In genomic region chr18:46366211-46366610, GRCh38 we compare ENCODE assay signal across 23 cellular contexts.
"Had no signal": no experiment of that assay in that cellular context is flagged by ENCODE, and none has a peak within 500 bp of the region (broad histone marks: within the 10 kb centered on the region; RNA-seq: fewer than 3 reads in every experiment).

No MANE protein-coding gene starts in this region.

- H3K9me3 ChIP-seq: neutrophil, pancreas, psoas muscle, stomach, thoracic aorta, tibial artery, transverse colon, upper lobe of right lung, uterus had no signal

- H3K27ac ChIP-seq: neutrophil, pancreas, psoas muscle, stomach, thoracic aorta, tibial artery, transverse colon, upper lobe of right lung, uterus had no signal

- DNase-seq: naive thymus-derived CD4-positive, alpha-beta T cell; natural killer cell; nephron progenitor cell; nucleus accumbens; pancreas; psoas muscle; small intestine; stimulated activated CD4-positive, alpha-beta T cell treated with anti-CD3 and anti-CD28 coated beads, Interleukin-15, amount 100 ng/mL, for 24 hours; stimulated activated CD4-positive, alpha-beta T cell treated with anti-CD3 and anti-CD28 coated beads, Interleukin-2, amount 100 ng/mL, for 24 hours; stimulated activated CD4-positive, alpha-beta T cell treated with anti-CD3 and anti-CD28 coated beads, Interleukin-2, amount 100 ng/mL, for 48 hours; stimulated activated CD4-positive, alpha-beta T cell treated with anti-CD3 and anti-CD28 coated beads, Interleukin-4, amount 100 ng/mL, for 24 hours; stimulated activated naive B cell treated with anti-CD40 and anti-IgM and Interleukin-4, amounts not matched to agents 10 μg/mL and 1 μg/mL and 100 μg/mL, for 72 hours; stimulated activated naive CD4-positive, alpha-beta T cell treated with Interleukin-2 at 50 U/mL for 16 hours; stomach; tibial artery; transverse colon; upper lobe of right lung; uterus had no signal

- H3K4me3 ChIP-seq: pancreas, psoas muscle, stomach, thoracic aorta, tibial artery, transverse colon, upper lobe of right lung, uterus had no signal

- H3K27me3 ChIP-seq: pancreas, stomach, tibial artery, transverse colon, upper lobe of right lung, uterus had no signal

- ATAC-seq: naive thymus-derived CD4-positive, alpha-beta T cell; natural killer cell; pancreas; psoas muscle; right cardiac atrium; sciatic nerve; stimulated activated effector memory CD8-positive, alpha-beta T cell treated with anti-CD3 and anti-CD28 coated beads, Interleukin-12 subunit alpha, Interleukin-12 subunit beta, amount 100 ng/mL, for 72 hours; stimulated activated naive B cell treated with anti-CD40 and anti-IgM and Interleukin-4, amounts not matched to agents 10 μg/mL and 1 μg/mL and 100 μg/mL, for 72 hours; upper lobe of right lung had no signal

- H3K36me3 ChIP-seq: neutrophil, pancreas, stomach, thoracic aorta, tibial artery, transverse colon, upper lobe of right lung, uterus had no signal

- H3K4me1 ChIP-seq: pancreas, psoas muscle, stomach, tibial artery, transverse colon, upper lobe of right lung, uterus had no signal

- FAIRE-seq: pancreas, small intestine had no signal
